In genomic region chrX:12956704-12957541, GRCh38 we compare ENCODE assay signal across 8 cellular contexts. TPM values are rescaled to one million over a fixed set of nuclear protein-coding genes. Genes with fewer than 3 reads are reported as not detected.
DNase-seq lines count a peak whose midpoint lies in the region; ATAC-seq and TF ChIP-seq lines count a peak whose summit lies in the region.

No MANE protein-coding gene starts in this region.

- no peak overlapping the region for H2BK20ac ChIP-seq in H9 (ENCODE audit: low read depth, low read length, poor library complexity, severe bottlenecking)

- H2BK120ac ChIP-seq in H9 (ENCODE audit: low read depth, low read length, poor library complexity, severe bottlenecking): no peak overlapping the region

- no peaks in the 10 kb centered on the region for H3K36me3 ChIP-seq in fibroblast of lung (ENCODE audit: control insufficient read depth, insufficient read depth, low read length)

- H3K4me2 ChIP-seq in H9 (ENCODE audit: insufficient read depth, insufficient read length, low read length): no peak overlapping the region
- no peak overlapping the region for H3K4me2 ChIP-seq in fibroblast of lung (ENCODE audit: extremely low read depth, insufficient read depth, low read length)

- no peak overlapping the region for H3K14ac ChIP-seq in H9 (ENCODE audit: insufficient read depth, low read length)

- no peak overlapping the region for H3K56ac ChIP-seq in H9 (ENCODE audit: insufficient read length, low read depth, low read length)

- WGBS in H9 (ENCODE audit: extremely low coverage, insufficient read length, low lambda C conversion rate): no CpG with 5 or more reads among the region's 9 CpGs

- peaks cover 2% of the 10 kb centered on the region; the same call in 1 of the 2 replicates for H3K4me1 ChIP-seq in H9 (ENCODE audit: insufficient read depth, low read length)
- H3K4me1 ChIP-seq in fibroblast of lung (ENCODE audit: control insufficient read depth, extremely low read depth, insufficient read depth, low read length): peaks cover 5% of the 10 kb centered on the region

- H2AK5ac ChIP-seq in H9 (ENCODE audit: insufficient read length, low read length): no peak overlapping the region

- no peak overlapping the region for H3K4me3 ChIP-seq in fibroblast of lung (replicated peaks in 1 of 4; ENCODE audit: control extremely low read depth in 1 of 4, insufficient read depth in 1 of 4, low read depth in 3 of 4, low read length in 4 of 4)

- no peaks in the 10 kb centered on the region for H3K79me1 ChIP-seq in H9 (ENCODE audit: insufficient read depth, low read depth, low read length, poor library complexity, severe bottlenecking)

- H3K27me3 Mint-ChIP-seq in H9 (ENCODE audit: low read depth) (0 out of 2 replicates have a peak, but pooled peaks cover 2% of the 10 kb centered on the region), glutamatergic neuron (ENCODE audit: unreplicated experiment) (no peaks in the 10 kb centered on the region)

- peaks cover 6% of the 10 kb centered on the region for H3K9me3 ChIP-seq in H9 (ENCODE audit: control insufficient read depth, low read depth, low read length)
- H3K9me3 ChIP-seq in fibroblast of lung (ENCODE audit: control insufficient read depth, insufficient read depth, low read depth, low read length): no peaks in the 10 kb centered on the region

- H2AFZ ChIP-seq in H9 (ENCODE audit: low read length) (no peak overlapping the region), fibroblast of lung (ENCODE audit: low read length) (peak overlapping the region; percentile 74)

- H3T11ph ChIP-seq in H9 (ENCODE audit: low read length): no peak overlapping the region

- H3K23me2 ChIP-seq in H9 (ENCODE audit: insufficient read length, low read depth, low read length, poor library complexity, severe bottlenecking): no peaks in the 10 kb centered on the region

- H3K18ac ChIP-seq in H9 (ENCODE audit: insufficient read length, low read depth, low read length): no peak overlapping the region

- TF ChIP-seq CTCF in H9 (conservative IDR thresholded peaks at IDR 0.05) (no peak), fibroblast of lung (conservative IDR thresholded peaks at IDR 0.05 in 1 of 2, IDR thresholded peaks at IDR 0.05 in 1 of 2; ENCODE audit: low read depth in 1 of 2, low read length in 2 of 2) (no peak), glutamatergic neuron (IDR thresholded peaks at IDR 0.05; ENCODE audit: partially characterized antibody, unreplicated experiment) (no peak)

- no peak overlapping the region for H2BK5ac ChIP-seq in H9 (ENCODE audit: insufficient read length, low read length)

- peaks cover 60 to 64% of the 10 kb centered on the region in 2 experiments for H3K9me3 Mint-ChIP-seq in H9
- H3K9me3 Mint-ChIP-seq in glutamatergic neuron (ENCODE audit: unreplicated experiment): no peaks in the 10 kb centered on the region

- no peak overlapping the region for H3K4me3 Mint-ChIP-seq in H9
- H3K4me3 Mint-ChIP-seq in glutamatergic neuron (ENCODE audit: unreplicated experiment): no peak overlapping the region

- no peak overlapping the region for H3K23ac ChIP-seq in H9 (ENCODE audit: insufficient read length, low read depth, low read length)

- DNase-seq in H9: no peak
- peak; percentile 86 to 87 for DNase-seq in Kasumi-1 (lab: John Stamatoyannopoulos, UW)
- DNase-seq in activated CD4-positive, alpha-beta T cell treated with anti-CD3 and anti-CD28 coated beads for 48 hours: peak; percentile 55
- DNase-seq in fibroblast of lung (ENCODE audit: low read depth in 2 of 2): peak; percentile 57 to 68
- DNase-seq in pons (ENCODE audit: low spot score): peak; percentile 60
- no peak for DNase-seq in NCI-H510A (lab: John Stamatoyannopoulos, UW)
- no peak for DNase-seq in glutamatergic neuron

- H3K27me3 ChIP-seq in H9 (ENCODE audit: insufficient read depth, low read length) (no peaks in the 10 kb centered on the region), fibroblast of lung (ENCODE audit: control insufficient read depth, insufficient read depth, low read length) (no peaks in the 10 kb centered on the region)

- H3K79me2 ChIP-seq in H9 (ENCODE audit: insufficient read depth, low read length) (no peaks in the 10 kb centered on the region), fibroblast of lung (ENCODE audit: control insufficient read depth, insufficient read depth, low read length) (no peaks in the 10 kb centered on the region)

- no peak overlapping the region for H3K9ac ChIP-seq in H9 (ENCODE audit: extremely low read depth, insufficient read length, low read length)
- no peak overlapping the region for H3K9ac ChIP-seq in fibroblast of lung (ENCODE audit: insufficient read depth, low read length)

- H3K36me3 Mint-ChIP-seq in H9 (ENCODE audit: insufficient read depth in 1 of 3, low read depth in 3 of 3) (peaks cover 4 to 9% (median 8%) of the 10 kb centered on the region in 3 experiments), glutamatergic neuron (ENCODE audit: unreplicated experiment) (peaks cover 5% of the 10 kb centered on the region)

- H3K4ac ChIP-seq in H9 (ENCODE audit: low read depth, low read length): no peak overlapping the region

- no peak overlapping the region for H2BK12ac ChIP-seq in H9 (ENCODE audit: insufficient read length, low read depth, low read length)

- H3K27ac ChIP-seq in H9 (ENCODE audit: insufficient read length, low read depth, low read length): peak overlapping the region; percentile 26
- H3K27ac ChIP-seq in fibroblast of lung (ENCODE audit: insufficient read depth, low read length): peak overlapping the region; percentile 65

- no peak overlapping the region for H4K8ac ChIP-seq in H9 (replicated peaks; ENCODE audit: insufficient read length, low read depth, low read length)

- H3K4me1 Mint-ChIP-seq in H9 (peaks cover 0 to 5% of the 10 kb centered on the region in 2 experiments; a peak in 3 of 4 replicates), glutamatergic neuron (ENCODE audit: low read depth, unreplicated experiment) (no peaks in the 10 kb centered on the region)

- H4K20me1 ChIP-seq in H9 (ENCODE audit: control insufficient read depth, insufficient read depth, insufficient read length): no peaks in the 10 kb centered on the region
- no peaks in the 10 kb centered on the region for H4K20me1 ChIP-seq in fibroblast of lung (ENCODE audit: control insufficient read depth, extremely low read depth, insufficient read depth, low read length)

- no peak overlapping the region for H4K5ac ChIP-seq in H9 (ENCODE audit: insufficient read length, low read depth, low read length)

- no peak overlapping the region for H4K91ac ChIP-seq in H9 (ENCODE audit: insufficient read length, low read depth, low read length)

- no peak overlapping the region for H2BK15ac ChIP-seq in H9 (ENCODE audit: low read depth, low read length)

- no peak overlapping the region for H3K27ac Mint-ChIP-seq in H9
- no peak overlapping the region for H3K27ac Mint-ChIP-seq in glutamatergic neuron (ENCODE audit: unreplicated experiment)

- ATAC-seq in GM18505 (IDR thresholded peaks at IDR 0.05; ENCODE audit: unreplicated experiment): peak; percentile 71

- TF ChIP-seq POLR2A in GM18505 (IDR thresholded peaks at IDR 0.05; ENCODE audit: borderline replicate concordance, extremely low read depth, insufficient read depth, insufficient read length): peak; percentile 55

RNA-seq across cellular contexts. Expression of gene TMSB4X, which starts 18.0 kb away (rescaled TPM):
- total RNA-seq in H9 (2021): 2,733 and 2,818 TPM in 2 replicates
- 14,195 and 17,013 TPM in 2 replicates for total RNA-seq in fibroblast of lung
- 10,803 and 14,631 TPM in 2 replicates for polyA plus RNA-seq in fibroblast of lung
- 9,084 and 12,343 TPM in 2 replicates for polyA plus RNA-seq in fibroblast of lung (2012)
- polyA minus RNA-seq in fibroblast of lung (ENCODE audit: low replicate concordance): 550 and 997 TPM in 2 replicates
- 4,532 TPM for total RNA-seq in glutamatergic neuron (ENCODE audit: unreplicated experiment)

RNA-seq across cellular contexts. Expression of gene TLR8, which starts 50.5 kb away (rescaled TPM):
- total RNA-seq in H9 (2021) (not detected in 2 replicates), fibroblast of lung (not detected in 2 replicates), glutamatergic neuron (ENCODE audit: unreplicated experiment) (not detected)
- polyA plus RNA-seq in fibroblast of lung: not detected in 2 replicates
- not detected in 2 replicates for polyA plus RNA-seq in fibroblast of lung (2012)
- polyA minus RNA-seq in fibroblast of lung (ENCODE audit: low replicate concordance): not detected in 2 replicates

Comparison
In these comparisons a context has a peak if more than half of its experiments do, and no peak if none do; other contexts are left out.
1. DNase-seq: peak in Kasumi-1 (2 of 2), activated CD4-positive, alpha-beta T cell treated with anti-CD3 and anti-CD28 coated beads for 48 hours (single experiment), fibroblast of lung (2 of 2) and pons (single experiment); none in H9 (single experiment), NCI-H510A (single experiment) and glutamatergic neuron (single experiment).